In genomic region chr12:52173526-52173925, GRCh38 we compare ENCODE assay signal across 1 cellular context.
TF ChIP-seq lines count a peak whose summit lies in the region.

No MANE protein-coding gene starts in this region.

TF ChIP-seq in Ishikawa, 13 proteins besides CTCF, POLR2A, EP300 and RAD21:
- TF ChIP-seq TCF12 (IDR thresholded peaks at IDR 0.05; ENCODE audit: low read depth) (no peak), ZBTB7A (IDR thresholded peaks at IDR 0.05; ENCODE audit: low read depth) (0 out of 2 replicates have a peak, but pooled peaks have one; percentile 10)
